Comparison of ENCODE assay signal across 17 cellular contexts in the genomic region with DNA sequence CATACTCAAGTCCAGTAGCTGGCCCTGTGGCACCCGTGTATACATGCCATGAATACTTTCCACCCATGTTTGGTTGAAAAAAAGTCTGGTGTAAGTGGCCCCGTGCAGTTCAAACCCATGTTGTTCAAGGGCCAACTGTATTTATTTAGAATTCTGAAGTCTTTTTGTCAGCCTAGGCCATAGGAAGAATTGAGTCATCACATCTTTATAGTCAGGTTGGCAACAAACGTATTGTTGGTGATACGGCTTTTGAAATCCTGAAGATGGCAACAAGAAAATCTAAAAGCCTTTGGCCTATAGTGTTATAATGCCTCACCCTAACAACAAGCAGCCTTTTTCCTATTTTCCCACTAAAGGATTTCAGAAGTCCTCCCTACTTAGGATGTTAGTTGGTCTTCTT.
"Had no signal": no experiment of that assay in that cellular context is flagged by ENCODE, and none has a peak within 500 bp of the region (broad histone marks: within the 10 kb centered on the region; RNA-seq: fewer than 3 reads in every experiment).

No MANE protein-coding gene starts in this region.

- H3K36me3 ChIP-seq: Peyer's patch had no signal

- DNase-seq: activated CD4-positive, alpha-beta memory T cell treated with anti-CD3 and anti-CD28 coated beads for 36 hours; activated CD4-positive, alpha-beta T cell treated with anti-CD3 and anti-CD28 coated beads, Interleukin-2, amount 10 ng/mL, durations not matched to agents 7 days and 5 days; activated CD4-positive, CD25-positive, alpha-beta regulatory T cell; activated CD8-positive, alpha-beta memory T cell treated with anti-CD3 and anti-CD28 coated beads for 24 hours; activated gamma-delta T cell; activated naive CD4-positive, alpha-beta T cell treated with anti-CD3 and anti-CD28 coated beads for 36 hours; activated T-cell treated with anti-CD3 and anti-CD28 coated beads, Interleukin-2, amount 50 U/mL, for 4 hours; MM.1S; NCI-H1105 treated with DMSO at 0.1 percent for 48 hours; NCI-H1436 treated with DMSO at 0.1 percent for 48 hours; NCI-H187; NCI-H2081; NCI-H524; Peyer's patch; SHP77 treated with DMSO at 0.1 percent for 48 hours; T-helper 17 cell; T-helper 9 cell had no signal

- H3K4me1 ChIP-seq: Peyer's patch had no signal

- H3K27me3 ChIP-seq: Peyer's patch had no signal

- H3K9me3 ChIP-seq: Peyer's patch had no signal

- H3K4me3 ChIP-seq: Peyer's patch had no signal

- H3K27ac ChIP-seq: Peyer's patch had no signal
